ENCODE assay signal across 8 cellular contexts in genomic region chr22:43088979-43089717, GRCh38. TPM values are rescaled to one million over a fixed set of nuclear protein-coding genes. Genes with fewer than 3 reads are reported as not detected.
DNase-seq lines count a peak whose midpoint lies in the region; ATAC-seq and TF ChIP-seq lines count a peak whose summit lies in the region.

TSS of gene TTLL1 (minus strand) at chr22:43089391. CDS start at chr22:43075586, 13,805 bp downstream.

- in situ Hi-C loops in IMR-90 (cut with MboI; ENCODE audit: low sequenced_read_pairs) = no loop called here
- in situ Hi-C loops in Panc1 (cut with HindIII; ENCODE audit: low pct_unique_long_range_greater_than_20kb, low sequenced_read_pairs) = no loop called here

- H2BK15ac ChIP-seq in IMR-90 (ENCODE audit: low read depth, low read length) = no peak within 1 kb of the TSS

- WGBS in IMR-90 (ENCODE audit: extremely low coverage in 2 of 2, insufficient read length in 1 of 2), 2 experiments = 1% methylated on average over 42 of the region's 64 CpGs; no CpG with 5 or more reads in 1 of the 2 experiments

- H2BK5ac ChIP-seq in IMR-90 (ENCODE audit: low read depth, low read length, poor library complexity, severe bottlenecking) = peak within 1 kb of the TSS; percentile 70

- H3K14ac ChIP-seq in IMR-90 (replicated peaks; ENCODE audit: low read depth, low read length) = peak within 1 kb of the TSS; percentile 99

- no peak for TF ChIP-seq CTCF in Caco-2 (IDR thresholded peaks at IDR 0.05; ENCODE audit: insufficient read depth in 1 of 2, low read depth in 1 of 2, low read length in 1 of 2, severe bottlenecking in 1 of 2, unreplicated experiment in 1 of 2)
- no peak for TF ChIP-seq CTCF in IMR-90 (conservative IDR thresholded peaks at IDR 0.05; ENCODE audit: low read depth, low read length)
- no peak for TF ChIP-seq CTCF in Panc1 (IDR thresholded peaks at IDR 0.05)

- POLR2A ChIA-PET in Caco-2 (lab: Charles Lee) = no interaction called here
- POLR2A ChIA-PET in IMR-90 (lab: Charles Lee; ENCODE audit: unreplicated experiment) = no interaction called here
- POLR2A ChIA-PET in Panc1 (lab: Charles Lee) = no interaction called here
- POLR2A ChIA-PET in naive thymus-derived CD4-positive, alpha-beta T cell (lab: Charles Lee) = no interaction called here

- H3K4me1 Mint-ChIP-seq in Caco-2 (ENCODE audit: low read depth, unreplicated experiment) = peaks cover 8% of the 10 kb centered on the region
- peaks cover 19% of the 10 kb centered on the region for H3K4me1 Mint-ChIP-seq in activated T-cell treated with anti-CD3 and anti-CD28 coated beads, Interleukin-2, amount 50 U/mL, for 72 hours (ENCODE audit: low read depth)
- peaks cover 0 to 19% (median 17%) of the 10 kb centered on the region in 7 donors for H3K4me1 Mint-ChIP-seq in naive thymus-derived CD4-positive, alpha-beta T cell
- peaks cover 19% of the 10 kb centered on the region for H3K4me1 Mint-ChIP-seq in stimulated activated memory B cell treated with anti-CD40 and anti-IgM and Interleukin-4, amounts not matched to agents 10 μg/mL and 1 μg/mL and 100 μg/mL, for 72 hours

- peak within 1 kb of the TSS; percentile 98 for H2AFZ ChIP-seq in IMR-90 (replicated peaks; ENCODE audit: low read length, poor library complexity)

- H3K9me1 ChIP-seq in IMR-90 (ENCODE audit: insufficient read depth, low read length) = peaks cover 14% of the 10 kb centered on the region

- H3K27ac ChIP-seq in IMR-90 (ENCODE audit: insufficient read depth, low read length) (peak within 1 kb of the TSS; percentile 66), Panc1 (ENCODE audit: low read length) (peak within 1 kb of the TSS; percentile 84)
- peak within 1 kb of the TSS; percentile 60 for H3K27ac ChIP-seq in naive thymus-derived CD4-positive, alpha-beta T cell (ENCODE audit: low read depth, low read length)

- H3K27me3 ChIP-seq in Caco-2 (replicated peaks; ENCODE audit: control insufficient read depth, insufficient read depth, low read length) = no peaks in the 10 kb centered on the region
- no peaks in the 10 kb centered on the region for H3K27me3 ChIP-seq in IMR-90 (ENCODE audit: control insufficient read depth, insufficient read depth, low read length)
- no peaks in the 10 kb centered on the region for H3K27me3 ChIP-seq in Panc1 (ENCODE audit: control insufficient read depth, insufficient read depth, low read length)
- H3K27me3 ChIP-seq in naive thymus-derived CD4-positive, alpha-beta T cell (ENCODE audit: control insufficient read depth in 2 of 2, insufficient read depth in 2 of 2, low read length in 2 of 2) = no peaks in the 10 kb centered on the region

- peak within 1 kb of the TSS; percentile 85 to 100 for H4K8ac ChIP-seq in IMR-90 (ENCODE audit: low read depth in 2 of 2, low read length in 2 of 2)

- CTCF ChIA-PET in Caco-2 (lab: Charles Lee) (no interaction called here), IMR-90 (lab: Yijun Ruan, JAX) (no interaction called here), Panc1 (lab: Charles Lee) (no interaction called here)
- CTCF ChIA-PET in naive thymus-derived CD4-positive, alpha-beta T cell (lab: Charles Lee) = no interaction called here

- peak within 1 kb of the TSS; percentile 82 for H3K27ac Mint-ChIP-seq in Caco-2 (ENCODE audit: unreplicated experiment)
- H3K27ac Mint-ChIP-seq in activated T-cell treated with anti-CD3 and anti-CD28 coated beads, Interleukin-2, amount 50 U/mL, for 72 hours = peak within 1 kb of the TSS; percentile 87
- peak within 1 kb of the TSS; percentile 49 to 96 (median 82) for H3K27ac Mint-ChIP-seq in naive thymus-derived CD4-positive, alpha-beta T cell
- H3K27ac Mint-ChIP-seq in stimulated activated memory B cell treated with anti-CD40 and anti-IgM and Interleukin-4, amounts not matched to agents 10 μg/mL and 1 μg/mL and 100 μg/mL, for 72 hours = peak within 1 kb of the TSS; percentile 57

- no peaks in the 10 kb centered on the region for H3K9me3 Mint-ChIP-seq in Caco-2 (ENCODE audit: unreplicated experiment)
- H3K9me3 Mint-ChIP-seq in activated T-cell treated with anti-CD3 and anti-CD28 coated beads, Interleukin-2, amount 50 U/mL, for 72 hours = no peaks in the 10 kb centered on the region
- H3K9me3 Mint-ChIP-seq in naive thymus-derived CD4-positive, alpha-beta T cell = no peaks in the 10 kb centered on the region
- no peaks in the 10 kb centered on the region for H3K9me3 Mint-ChIP-seq in stimulated activated memory B cell treated with anti-CD40 and anti-IgM and Interleukin-4, amounts not matched to agents 10 μg/mL and 1 μg/mL and 100 μg/mL, for 72 hours

- ATAC-seq in GM21390 (IDR thresholded peaks at IDR 0.05; ENCODE audit: unreplicated experiment) (peak; percentile 77), IMR-90 (ENCODE audit: low read depth) (peak; percentile 98), Panc1 (peak; percentile 97)
- peak; percentile 95 to 97 for ATAC-seq in activated T-cell treated with anti-CD3 and anti-CD28 coated beads, Interleukin-2, amount 50 U/mL, for 72 hours (replicated peaks in 1 of 2)
- ATAC-seq in naive thymus-derived CD4-positive, alpha-beta T cell = peak; percentile 93
- ATAC-seq in stimulated activated memory B cell treated with anti-CD40 and anti-IgM and Interleukin-4, amounts not matched to agents 10 μg/mL and 1 μg/mL and 100 μg/mL, for 72 hours = peak; percentile 97

- BruUV-seq in Caco-2 (replicated peaks; lab: Mats Ljungman, UMichigan) (TSS peak; percentile 76), IMR-90 (replicated peaks; lab: Mats Ljungman, UMichigan) (no TSS peak), Panc1 (replicated peaks; lab: Mats Ljungman, UMichigan) (no TSS peak)

- no peaks in the 10 kb centered on the region for H4K20me1 ChIP-seq in IMR-90 (ENCODE audit: insufficient read depth, low read length)

- H3K79me1 ChIP-seq in IMR-90 (ENCODE audit: low read depth in 1 of 2, low read length in 2 of 2) = peaks cover 0 to 19% of the 10 kb centered on the region in 2 experiments; a peak in 2 of 4 replicates

- no peaks in the 10 kb centered on the region for H3K36me3 Mint-ChIP-seq in Caco-2 (ENCODE audit: insufficient read depth, unreplicated experiment)
- peaks cover 2% of the 10 kb centered on the region in 2 donors for H3K36me3 Mint-ChIP-seq in activated T-cell treated with anti-CD3 and anti-CD28 coated beads, Interleukin-2, amount 50 U/mL, for 72 hours (ENCODE audit: insufficient read depth in 2 of 2)
- H3K36me3 Mint-ChIP-seq in naive thymus-derived CD4-positive, alpha-beta T cell = peaks cover 0 to 11% (median 5%) of the 10 kb centered on the region in 5 donors
- no peaks in the 10 kb centered on the region for H3K36me3 Mint-ChIP-seq in stimulated activated memory B cell treated with anti-CD40 and anti-IgM and Interleukin-4, amounts not matched to agents 10 μg/mL and 1 μg/mL and 100 μg/mL, for 72 hours

- peak within 1 kb of the TSS; percentile 99 for H3K4ac ChIP-seq in IMR-90 (ENCODE audit: low read depth, low read length)

- H4K5ac ChIP-seq in IMR-90 (ENCODE audit: low read depth, low read length) = peak within 1 kb of the TSS; percentile 99

- DNase-seq in Caco-2 = peak; percentile 90 to 94
- DNase-seq in IMR-90 = peak; percentile 75
- DNase-seq in Panc1 (ENCODE audit: low read depth, low spot score) = no peak
- DNase-seq in activated T-cell treated with anti-CD3 and anti-CD28 coated beads, Interleukin-2, amount 50 U/mL, for 72 hours = peak; percentile 94
- peak; percentile 81 for DNase-seq in fibroblast of gingiva (ENCODE audit: low read depth)
- DNase-seq in naive thymus-derived CD4-positive, alpha-beta T cell = peak; percentile 79 to 90 (median 87)

- intact Hi-C loops in Caco-2 (cut with micrococcal nuclease; ENCODE audit: unreplicated experiment) = loop anchor here (2.0 kb wide), 1 partner anchor 16 kb away; no protein-coding TSS in a partner anchor
- intact Hi-C loops in IMR-90 (cut with micrococcal nuclease) = no loop called here
- intact Hi-C loops in Panc1 (cut with micrococcal nuclease; ENCODE audit: unreplicated experiment) = no loop called here
- intact Hi-C loops in naive thymus-derived CD4-positive, alpha-beta T cell (cut with micrococcal nuclease) = loop anchor here (1.0 to 2.0 kb wide), 8 partner anchors 21 to 475 kb away; partner anchors contain the start of genes BIK (in 2 of the 2), PACSIN2 (in 2 of the 2), ARFGAP3 (in 1 of the 2) and MCAT (in 1 of the 2)

- peak within 1 kb of the TSS; percentile 65 for H3K56ac ChIP-seq in IMR-90 (ENCODE audit: extremely low read depth, insufficient read depth, low read length)

- peak within 1 kb of the TSS; percentile 81 for H3K9ac ChIP-seq in IMR-90 (ENCODE audit: low read depth, low read length)

- H2AK9ac ChIP-seq in IMR-90 (replicated peaks; ENCODE audit: low read depth, low read length, poor library complexity) = peak within 1 kb of the TSS; percentile 76

- TF ChIP-seq RAD21 in IMR-90 (IDR thresholded peaks at IDR 0.05; ENCODE audit: low read length) = no peak

- peak within 1 kb of the TSS; percentile 87 for H2BK120ac ChIP-seq in IMR-90 (ENCODE audit: low read depth, low read length)

- H3K9me3 ChIP-seq in Caco-2 = no peaks in the 10 kb centered on the region
- H3K9me3 ChIP-seq in IMR-90 (ENCODE audit: control insufficient read depth, insufficient read depth, low read length) = no peaks in the 10 kb centered on the region
- H3K9me3 ChIP-seq in Panc1 (ENCODE audit: control insufficient read depth, insufficient read depth, low read depth, low read length) = no peaks in the 10 kb centered on the region
- no peaks in the 10 kb centered on the region for H3K9me3 ChIP-seq in naive thymus-derived CD4-positive, alpha-beta T cell (ENCODE audit: control insufficient read depth in 2 of 3, low read length in 3 of 3)

- H3K27me3 Mint-ChIP-seq in Caco-2 (ENCODE audit: insufficient read depth, unreplicated experiment) = no peaks in the 10 kb centered on the region
- H3K27me3 Mint-ChIP-seq in activated T-cell treated with anti-CD3 and anti-CD28 coated beads, Interleukin-2, amount 50 U/mL, for 72 hours (ENCODE audit: low read depth) = no peaks in the 10 kb centered on the region
- no peaks in the 10 kb centered on the region for H3K27me3 Mint-ChIP-seq in naive thymus-derived CD4-positive, alpha-beta T cell
- no peaks in the 10 kb centered on the region for H3K27me3 Mint-ChIP-seq in stimulated activated memory B cell treated with anti-CD40 and anti-IgM and Interleukin-4, amounts not matched to agents 10 μg/mL and 1 μg/mL and 100 μg/mL, for 72 hours

- peak within 1 kb of the TSS; percentile 91 for H3K4me3 Mint-ChIP-seq in Caco-2 (ENCODE audit: unreplicated experiment)
- H3K4me3 Mint-ChIP-seq in activated T-cell treated with anti-CD3 and anti-CD28 coated beads, Interleukin-2, amount 50 U/mL, for 72 hours = peak within 1 kb of the TSS; percentile 86 to 98
- peak within 1 kb of the TSS; percentile 77 to 98 (median 92) for H3K4me3 Mint-ChIP-seq in naive thymus-derived CD4-positive, alpha-beta T cell
- H3K4me3 Mint-ChIP-seq in stimulated activated memory B cell treated with anti-CD40 and anti-IgM and Interleukin-4, amounts not matched to agents 10 μg/mL and 1 μg/mL and 100 μg/mL, for 72 hours = peak within 1 kb of the TSS; percentile 91

- H2BK20ac ChIP-seq in IMR-90 (ENCODE audit: low read depth, low read length) = peak within 1 kb of the TSS; percentile 81

- H3K18ac ChIP-seq in IMR-90 (ENCODE audit: low read depth, low read length) = peak within 1 kb of the TSS; percentile 68

- dilution Hi-C loops in IMR-90 (cut with HindIII; ENCODE audit: low sequenced_read_pairs, unreplicated experiment) = no loop called here

- TF ChIP-seq POLR2A in IMR-90 (IDR thresholded peaks at IDR 0.05; ENCODE audit: low read depth, low read length) = no peak

- H3K23ac ChIP-seq in IMR-90 (ENCODE audit: low read depth, low read length) = peak within 1 kb of the TSS; percentile 95

- H3K36me3 ChIP-seq in Caco-2 (ENCODE audit: control insufficient read depth, insufficient read depth, low read length) (no peaks in the 10 kb centered on the region), IMR-90 (ENCODE audit: control insufficient read depth, insufficient read depth, low read length) (no peaks in the 10 kb centered on the region), Panc1 (ENCODE audit: control insufficient read depth, insufficient read depth, low read length) (no peaks in the 10 kb centered on the region)
- H3K36me3 ChIP-seq in naive thymus-derived CD4-positive, alpha-beta T cell (ENCODE audit: control insufficient read depth in 2 of 3, insufficient read depth in 3 of 3, low read length in 3 of 3) = no peaks in the 10 kb centered on the region

- H3K4me3 ChIP-seq in Caco-2 (ENCODE audit: low read depth, low read length) (peak within 1 kb of the TSS; percentile 64), IMR-90 (ENCODE audit: insufficient read depth, low read depth, low read length) (peak within 1 kb of the TSS; percentile 85), Panc1 (ENCODE audit: low read depth in 2 of 2, low read length in 2 of 2) (peak within 1 kb of the TSS; percentile 66 to 82)
- peak within 1 kb of the TSS; percentile 49 for H3K4me3 ChIP-seq in naive thymus-derived CD4-positive, alpha-beta T cell (ENCODE audit: low read length)

- H4K91ac ChIP-seq in IMR-90 (ENCODE audit: insufficient read depth, low read depth, low read length) = peak within 1 kb of the TSS; percentile 95

- H3K4me1 ChIP-seq in Caco-2 (no peaks in the 10 kb centered on the region), IMR-90 (ENCODE audit: control insufficient read depth, insufficient read depth, low read length) (0 out of 2 replicates have a peak, but pooled peaks cover 2% of the 10 kb centered on the region), Panc1 (ENCODE audit: control insufficient read depth, insufficient read depth, low read length) (peaks cover 3% of the 10 kb centered on the region; the same call in 1 of the 2 replicates)
- H3K4me1 ChIP-seq in naive thymus-derived CD4-positive, alpha-beta T cell (ENCODE audit: control insufficient read depth in 2 of 2, insufficient read depth in 2 of 2, low read length in 2 of 2) = peaks cover 8 to 13% of the 10 kb centered on the region in 2 donors

- peak within 1 kb of the TSS; percentile 96 for H3K4me2 ChIP-seq in IMR-90 (ENCODE audit: low read depth, low read length)

- peak within 1 kb of the TSS; percentile 88 for H2AK5ac ChIP-seq in IMR-90 (ENCODE audit: low read depth, low read length)

RNA-seq across cellular contexts. Expression of gene TTLL1, which starts in this region (rescaled TPM):
- total RNA-seq in Caco-2 (2022) = 4.1 and 4.4 TPM in 2 replicates
- total RNA-seq in IMR-90 (2012; rRNA removed) = 9.7 and 10.8 TPM in 2 replicates
- polyA plus RNA-seq in IMR-90 (2012; rRNA removed) = 12.7 and 13.2 TPM in 2 replicates
- polyA plus RNA-seq in IMR-90 (2012; cell fraction: cytosol; rRNA removed) = 10.6 and 14.0 TPM in 2 replicates
- 5.5 and 9.0 TPM in 2 replicates for polyA plus RNA-seq in IMR-90 (2012; cell fraction: nucleus; rRNA removed; ENCODE audit: low replicate concordance)
- total RNA-seq in Panc1 (2021; ENCODE audit: unreplicated experiment) = 4.6 TPM
- polyA plus RNA-seq in Panc1 (2012; ENCODE audit: insufficient read length) = 9.6 TPM
- 10 to 100 TPM; 11.0 to 11.7 TPM for total RNA-seq in activated T-cell treated with anti-CD3 and anti-CD28 coated beads, Interleukin-2, amount 50 U/mL, for 72 hours
- total RNA-seq in naive thymus-derived CD4-positive, alpha-beta T cell = 1 to 10 TPM; 4.6 to 7.7 (median 6.9) TPM
- 10 to 100 TPM; 10.6 to 16.1 TPM for polyA plus RNA-seq in naive thymus-derived CD4-positive, alpha-beta T cell

Comparison
In these comparisons a context has a peak if more than half of its experiments do, and no peak if none do; other contexts are left out.
1. intact Hi-C loops: an anchor here in Caco-2 (2.0 kb wide) and naive thymus-derived CD4-positive, alpha-beta T cell (1.0 to 2.0 kb wide); none called in IMR-90 and Panc1.